8 cellular contexts compared by ENCODE assay signal in the genomic region with DNA sequence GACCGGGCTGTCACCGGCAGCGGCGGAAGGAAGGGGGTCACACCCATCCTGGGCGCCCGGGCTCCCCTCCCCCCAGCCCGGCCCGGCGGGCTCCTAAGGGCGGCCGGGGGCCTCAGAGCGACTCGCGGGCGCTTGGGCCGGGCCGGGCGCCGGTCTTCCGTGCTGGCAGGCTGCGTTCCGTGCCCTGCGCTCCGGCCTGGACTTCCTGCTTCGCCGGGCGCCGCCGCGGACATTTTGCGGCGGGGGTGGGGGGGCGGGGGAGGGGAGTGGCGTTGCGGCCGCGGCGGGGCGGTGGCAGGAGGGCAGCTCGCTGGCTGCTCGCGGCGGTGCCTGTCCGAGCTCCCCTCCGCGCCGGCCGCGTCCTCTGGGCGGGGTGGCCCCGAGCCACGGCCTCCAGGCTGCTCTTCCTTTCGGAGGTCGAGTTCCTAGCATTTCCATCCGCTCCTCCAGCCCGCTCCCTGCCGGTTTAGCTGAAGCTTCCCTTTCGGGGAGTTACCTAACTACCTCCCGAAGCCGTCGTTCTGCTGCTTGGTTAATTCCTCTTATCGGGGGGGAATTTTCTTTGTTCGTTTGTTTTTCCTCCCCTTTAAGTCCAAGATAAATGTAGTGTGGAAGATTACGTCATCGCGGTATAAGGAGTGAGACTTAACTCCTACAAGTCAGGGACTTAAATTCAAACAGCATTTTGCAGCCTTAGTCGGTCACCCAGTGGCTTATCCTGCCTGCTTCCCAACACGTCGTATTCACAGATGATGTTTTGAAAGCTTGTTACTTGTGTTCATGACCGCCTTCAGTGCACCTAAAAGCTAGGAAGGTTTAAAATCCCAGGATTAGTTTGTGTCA. TPM values are rescaled to one million over a fixed set of nuclear protein-coding genes. Genes with fewer than 3 reads are reported as not detected.
DNase-seq lines count a peak whose midpoint lies in the region; ATAC-seq and TF ChIP-seq lines count a peak whose summit lies in the region.

No MANE protein-coding gene starts in this region.

- peak; percentile 42 for ATAC-seq in GM21723 (IDR thresholded peaks at IDR 0.05; ENCODE audit: unreplicated experiment)

- peaks cover 0 to 50% of the 10 kb centered on the region in 2 donors for H3K4me1 ChIP-seq in right atrium auricular region

- no peak for TF ChIP-seq CTCF in right atrium auricular region (IDR thresholded peaks at IDR 0.05)

- H3K27ac ChIP-seq in angular gyrus (ENCODE audit: low read depth, low read length) (peak overlapping the region; percentile 84), right atrium auricular region (peak overlapping the region; percentile 98 to 99)

- no peaks in the 10 kb centered on the region for H3K9me3 ChIP-seq in right atrium auricular region

- no peaks in the 10 kb centered on the region for H3K27me3 ChIP-seq in right atrium auricular region

- H3K4me3 ChIP-seq in right atrium auricular region, result peak overlapping the region; percentile 80 to 94

- intact Hi-C loops in posterior vena cava (cut with DNase I), result no loop called here

- no peaks in the 10 kb centered on the region for H3K36me3 ChIP-seq in right atrium auricular region

- in situ Hi-C loops in KBM-7 (cut with MboI; ENCODE audit: low pct_unique_long_range_greater_than_20kb, low sequenced_read_pairs), result no loop called here

- peak; percentile 83 for DNase-seq in DMS53 (lab: John Stamatoyannopoulos, UW)
- peak; percentile 80 for DNase-seq in KBM-7
- peak; percentile 68 for DNase-seq in SW480 (ENCODE audit: low spot score)
- DNase-seq in right atrium auricular region (ENCODE audit: low spot score), result peak; percentile 63
- peak; percentile 89 for DNase-seq in posterior vena cava (ENCODE audit: low spot score)
- DNase-seq in OCI-M2 (lab: John Stamatoyannopoulos, UW; ENCODE audit: unreplicated experiment), result no peak

RNA-seq across cellular contexts. Expression of gene CDC42, which starts 0.7 kb away (rescaled TPM):
- total RNA-seq in right atrium auricular region, result 100 to 1,000 TPM; 144 to 147 TPM
- total RNA-seq in posterior vena cava, result 100 to 1,000 TPM; 214 to 262 TPM

RNA-seq across cellular contexts. Expression of gene CELA3A, which starts 51.8 kb away (rescaled TPM):
- total RNA-seq in right atrium auricular region (not detected), posterior vena cava (1 to 10 TPM in 1 of 2 donors, not detected in 1; 7.6 TPM)
